8 cellular contexts compared by ENCODE assay signal in the genomic region with DNA sequence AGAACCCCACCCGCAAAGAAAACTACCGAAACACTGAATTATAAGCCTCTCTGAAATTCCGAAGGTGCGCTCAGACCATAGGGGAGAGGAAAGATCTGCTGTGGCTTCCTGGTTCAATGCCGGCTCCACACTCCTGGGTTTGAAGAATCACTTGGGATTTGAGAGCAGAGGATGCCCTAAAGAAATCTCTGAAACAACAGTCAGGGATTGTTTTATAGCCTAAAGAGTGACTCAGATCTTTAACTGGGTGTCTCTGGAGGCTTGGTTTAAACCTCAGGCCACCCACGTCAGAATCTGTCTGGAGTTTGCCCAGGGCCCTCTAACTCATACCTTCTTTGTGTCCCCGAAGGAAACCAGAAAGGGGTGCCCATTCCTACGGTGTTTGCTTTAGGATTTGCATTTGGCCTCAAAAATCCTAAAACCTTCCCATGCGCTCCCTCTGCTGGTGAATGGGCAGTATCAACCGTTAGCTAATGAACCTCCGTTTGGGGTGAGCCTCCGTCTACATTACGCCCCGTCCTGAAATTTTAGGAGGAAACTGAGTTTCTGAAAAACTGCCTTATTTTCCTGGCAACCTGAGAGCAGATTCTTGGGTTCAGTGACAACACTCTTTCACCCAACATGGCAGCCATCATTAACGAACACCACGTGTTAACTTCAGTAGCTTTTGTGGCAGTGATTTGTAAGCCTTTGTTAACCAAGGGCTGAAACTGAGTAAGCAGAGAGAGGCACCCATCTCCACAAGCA. TPM values are rescaled to one million over a fixed set of nuclear protein-coding genes. Genes with fewer than 3 reads are reported as not detected.
DNase-seq lines count a peak whose midpoint lies in the region; ATAC-seq and TF ChIP-seq lines count a peak whose summit lies in the region.
"Not testable (repeated sequence)": the region's sequence is repeated elsewhere in the genome, so short reads cannot be mapped to it uniquely, and the experiment has no call there.

No MANE protein-coding gene starts in this region.

- not testable (repeated sequence) for H3K27me3 ChIP-seq in Karpas-422 (ENCODE audit: low read length); SK-N-SH (ENCODE audit: insufficient read depth); mesendoderm (ENCODE audit: insufficient read depth, low read length, poor library complexity)

- not testable (repeated sequence) for H3K18ac ChIP-seq in mesendoderm (ENCODE audit: low read length)

- H3F3A ChIP-seq in SK-N-SH (replicated peaks; ENCODE audit: insufficient read depth): not testable (repeated sequence)

- CTCF ChIA-PET in SK-N-SH (lab: Yijun Ruan, JAX): interaction anchor here (0.7 kb wide), 1 partner anchor 9 kb away, joined by 3 read pairs; no protein-coding TSS in a partner anchor

- H2BK120ac ChIP-seq in mesendoderm (ENCODE audit: low read depth, low read length): not testable (repeated sequence)

- not testable (repeated sequence) for H2BK15ac ChIP-seq in mesendoderm (replicated peaks; ENCODE audit: low read depth)

- H2AK5ac ChIP-seq in mesendoderm (ENCODE audit: low read length): not testable (repeated sequence)

- not testable (repeated sequence) for H3K9ac ChIP-seq in Karpas-422 (ENCODE audit: low read length); SK-N-SH
- peak overlapping the region; percentile 27 for H3K9ac ChIP-seq in mesendoderm (ENCODE audit: low read length)

- not testable (repeated sequence) for H3K36me3 ChIP-seq in Karpas-422 (ENCODE audit: insufficient read depth, low read length); SK-N-SH (replicated peaks in 1 of 2; ENCODE audit: control insufficient read depth in 1 of 2, insufficient read depth in 2 of 2, low read length in 1 of 2); mesendoderm (ENCODE audit: control insufficient read depth, insufficient read depth, low read length)

- ATAC-seq in GM19395 (IDR thresholded peaks at IDR 0.05; ENCODE audit: unreplicated experiment): peak; percentile 82
- ATAC-seq in esophagus mucosa: peak; percentile 88

- not testable (repeated sequence) for H2BK5ac ChIP-seq in mesendoderm (ENCODE audit: low read length)

- H3K9me2 ChIP-seq in Karpas-422 (replicated peaks; ENCODE audit: insufficient read depth, low read length); SK-N-SH: not testable (repeated sequence)

- not testable (repeated sequence) for H3K4me1 ChIP-seq in Karpas-422 (ENCODE audit: low read length); SK-N-SH (ENCODE audit: control insufficient read depth in 1 of 2, insufficient read depth in 2 of 2, low read depth in 1 of 2, low read length in 1 of 2); mesendoderm (ENCODE audit: control insufficient read depth, low read depth, low read length)

- H3K56ac ChIP-seq in mesendoderm (ENCODE audit: low read length): peak overlapping the region; percentile 42

- DNase-seq in Ammon's horn (ENCODE audit: low spot score) (peak; percentile 23), Karpas-422 (peak; percentile 82), SK-N-SH (peak; percentile 32), activated gamma-delta T cell treated with Interleukin-2 at 50 U/mL for 16 hours (peak; percentile 52), mesendoderm (peak; percentile 52)
- peak; percentile 4 to 5 for DNase-seq in stimulated activated CD4-positive, alpha-beta T cell treated with anti-CD3 and anti-CD28 coated beads, Interleukin-4, amount 100 ng/mL, for 48 hours (ENCODE audit: low read depth in 2 of 2)

- H4K5ac ChIP-seq in mesendoderm (ENCODE audit: low read length): peak overlapping the region; percentile 81

- TF ChIP-seq CTCF in SK-N-SH (IDR thresholded peaks at IDR 0.05): peak; percentile 79

- not testable (repeated sequence) for H3K27ac ChIP-seq in Karpas-422 (ENCODE audit: low read length); mesendoderm (ENCODE audit: low read depth, low read length)
- peak overlapping the region in 1 of 2 experiments; percentile 65; a peak in 2 of 4 replicates for H3K27ac ChIP-seq in SK-N-SH (ENCODE audit: low read depth in 2 of 2, low read length in 1 of 2)

- H3K4me2 ChIP-seq in Karpas-422 (ENCODE audit: low read depth, low read length, poor library complexity, severe bottlenecking); SK-N-SH; mesendoderm (ENCODE audit: low read length): not testable (repeated sequence)

- not testable (repeated sequence) for H3K9me3 ChIP-seq in Karpas-422 (ENCODE audit: low read length); SK-N-SH

- not testable (repeated sequence) for H3K79me1 ChIP-seq in mesendoderm (ENCODE audit: low read length)

- not testable (repeated sequence) for H3K4me3 ChIP-seq in Karpas-422 (ENCODE audit: low read length); SK-N-SH (ENCODE audit: low read depth in 2 of 2, low read length in 1 of 2); mesendoderm (ENCODE audit: low read length)

- not testable (repeated sequence) for H3K79me2 ChIP-seq in Karpas-422 (ENCODE audit: low read length); SK-N-SH (ENCODE audit: insufficient read depth); mesendoderm (ENCODE audit: control insufficient read depth, insufficient read depth, low read length)

- not testable (repeated sequence) for H4K8ac ChIP-seq in mesendoderm (ENCODE audit: low read depth, low read length)

- H2AFZ ChIP-seq in Karpas-422 (ENCODE audit: low read length) (peak overlapping the region; percentile 71; the same call in 1 of the 2 replicates), SK-N-SH (ENCODE audit: low read depth) (peak overlapping the region; percentile 78)

- not testable (repeated sequence) for H4K20me1 ChIP-seq in Karpas-422 (ENCODE audit: insufficient read depth, low read depth, low read length); SK-N-SH (ENCODE audit: insufficient read depth)

- not testable (repeated sequence) for H3K4ac ChIP-seq in mesendoderm (ENCODE audit: low read depth, low read length)

- TF ChIP-seq RAD21 in SK-N-SH (IDR thresholded peaks at IDR 0.05; ENCODE audit: low read length): peak; percentile 54

- H3K23ac ChIP-seq in mesendoderm (ENCODE audit: low read length): not testable (repeated sequence)

- POLR2A ChIA-PET in SK-N-SH (lab: Yijun Ruan, JAX): not testable (repeated sequence)

- TF ChIP-seq EP300 in SK-N-SH (IDR thresholded peaks at IDR 0.05; ENCODE audit: borderline replicate concordance in 1 of 2, low read depth in 1 of 2, low read length in 1 of 2): not testable (repeated sequence)

- 26% methylated on average over 13 of the region's 16 CpGs for WGBS in SK-N-SH (ENCODE audit: low lambda C conversion rate)
- WGBS in mesendoderm (ENCODE audit: extremely low coverage, insufficient coverage, low lambda C conversion rate): no CpG with 5 or more reads among the region's 16 CpGs

TF ChIP-seq in SK-N-SH, 30 proteins besides CTCF, POLR2A, EP300 and RAD21:
- peak; percentile 58 for TF ChIP-seq SMC3 (IDR thresholded peaks at IDR 0.05; ENCODE audit: low read depth, low read length)

RNA-seq across cellular contexts. Expression of a gene that starts 16.4 kb away (rescaled TPM):
- total RNA-seq in Karpas-422 (2014; rRNA removed; shearing (Covaris generic); ENCODE audit: low replicate concordance): not detected in 2 replicates
- 1.6 and 1.8 TPM in 2 replicates for polyA plus RNA-seq in SK-N-SH (2012; rRNA removed)
- polyA plus RNA-seq in SK-N-SH (2012; cell fraction: cytosol; rRNA removed): 1.1 and 1.3 TPM in 2 replicates
- polyA plus RNA-seq in SK-N-SH (2012; cell fraction: nucleus; rRNA removed): 1.3 and 1.5 TPM in 2 replicates
- 0.52 TPM for total RNA-seq in esophagus mucosa
- polyA plus RNA-seq in mesendoderm (2013, experiment 1 of 2): 44.8 TPM
- 47.1 TPM for polyA plus RNA-seq in mesendoderm (2013, experiment 2 of 2)

Comparison
In these comparisons a context has a peak if more than half of its experiments do, and no peak if none do; other contexts are left out.
1. DNase-seq: peak in every context shown above with its lines; median percentile 82 in Karpas-422; 52 in activated gamma-delta T cell treated with Interleukin-2 at 50 U/mL for 16 hours; 52 in mesendoderm; 32 in SK-N-SH; 23 in Ammon's horn; 4 in stimulated activated CD4-positive, alpha-beta T cell treated with anti-CD3 and anti-CD28 coated beads, Interleukin-4, amount 100 ng/mL, for 48 hours.